ENCODE assay signal across 19 cellular contexts in genomic region chr12:130958557-130959140, GRCh38. TPM values are rescaled to one million over a fixed set of nuclear protein-coding genes. Genes with fewer than 3 reads are reported as not detected.
DNase-seq lines count a peak whose midpoint lies in the region; ATAC-seq and TF ChIP-seq lines count a peak whose summit lies in the region.
"Had no signal": no experiment of that assay in that cellular context is flagged by ENCODE, and none has a peak within 500 bp of the region (broad histone marks: within the 10 kb centered on the region; RNA-seq: fewer than 3 reads in every experiment).

No MANE protein-coding gene starts in this region.

- H3K27me3 ChIP-seq in left ventricle myocardium inferior (ENCODE audit: low read depth), result no peaks in the 10 kb centered on the region
- H3K27me3 ChIP-seq in heart left ventricle, result no peaks in the 10 kb centered on the region
- H3K27me3 ChIP-seq in aorta (ENCODE audit: control insufficient read depth in 1 of 2, insufficient read depth in 2 of 2, low read length in 1 of 2), result no peaks in the 10 kb centered on the region

- H3K36me3 ChIP-seq in left ventricle myocardium inferior (peaks cover 7% of the 10 kb centered on the region), heart left ventricle (peaks cover 0 to 20% (median 0%) of the 10 kb centered on the region in 9 donors), aorta (ENCODE audit: control insufficient read depth in 1 of 2, insufficient read depth in 2 of 2, low read length in 1 of 2) (no peaks in the 10 kb centered on the region)
- H3K36me3 ChIP-seq: HAP-1 had no signal

- H3K4me3 ChIP-seq in left ventricle myocardium inferior, result peak overlapping the region; percentile 73
- H3K4me3 ChIP-seq in heart left ventricle, result no peak overlapping the region
- H3K4me3 ChIP-seq in aorta (ENCODE audit: low read length in 2 of 2), result no peak overlapping the region
- H3K4me3 ChIP-seq: HAP-1 had no signal

- H3K4me1 ChIP-seq in left ventricle myocardium inferior (peaks cover 94% of the 10 kb centered on the region), heart left ventricle (peaks cover 0 to 60% (median 12%) of the 10 kb centered on the region in 12 donors), aorta (ENCODE audit: control insufficient read depth in 1 of 2, insufficient read depth in 2 of 2, low read length in 2 of 2) (no peaks in the 10 kb centered on the region)
- H3K4me1 ChIP-seq: HAP-1 had no signal

- intact Hi-C loops in left ventricle myocardium inferior (cut with micrococcal nuclease) (no loop called here), heart left ventricle (cut with DNase I) (loop anchor here in 2 of 10 donors (2.0 to 5.0 kb wide), 2 partner anchors 44 kb away; no protein-coding TSS in a partner anchor), sciatic nerve (cut with DNase I) (no loop called here), aorta (cut with DNase I) (no loop called here)

- TF ChIP-seq CTCF in left ventricle myocardium inferior (IDR thresholded peaks at IDR 0.05; ENCODE audit: borderline replicate concordance) (no peak), heart left ventricle (IDR thresholded peaks at IDR 0.05) (no peak)

- TF ChIP-seq POLR2A in heart left ventricle (IDR thresholded peaks at IDR 0.05), result no peak

- H3K27ac ChIP-seq in left ventricle myocardium inferior (replicated peaks), result peak overlapping the region; percentile 84
- peak overlapping the region in 3 of 12 donors; percentile 19 to 81 (median 80) for H3K27ac ChIP-seq in heart left ventricle
- no peak overlapping the region for H3K27ac ChIP-seq in aorta (ENCODE audit: low read depth in 1 of 2, low read length in 2 of 2)
- H3K27ac ChIP-seq: C4-2B had no signal

- WGBS in heart left ventricle, 4 donors, result 88 to 95% (median 90%) methylated on average over 24 to 26 of the region's 26 CpGs
- WGBS in aorta, 2 donors, result 95% methylated on average over 26 of the region's 26 CpGs

- ATAC-seq in heart left ventricle, result no peak
- ATAC-seq in sciatic nerve, result no peak
- ATAC-seq in HG02642 (IDR thresholded peaks at IDR 0.05; ENCODE audit: poor library complexity, unreplicated experiment), result no peak
- no peak for ATAC-seq in aorta (ENCODE audit: low FRiP score)

- DNase-seq in left ventricle myocardium inferior, result no peak
- no peak for DNase-seq in heart left ventricle
- DNase-seq in ecto neural progenitor cell (ENCODE audit: low spot score), result peak; percentile 48
- DNase-seq in mucosa of gallbladder (ENCODE audit: low spot score), result peak; percentile 8
- peak; percentile 56 for DNase-seq in sciatic nerve (ENCODE audit: low spot score)
- DNase-seq in aorta, result no peak
- DNase-seq in CD1c-positive myeloid dendritic cell (ENCODE audit: extremely low spot score), result no peak
- DNase-seq: IMR-90, MV-4-11, NCI-H1105 treated with DMSO at 0.1 percent for 48 hours, NCI-H2029 treated with DMSO at 0.1 percent for 48 hours, NCI-H2171, NCI-H446, NCI-H526, OCI-M1, SHP77 had no signal

- H3K9me3 ChIP-seq in left ventricle myocardium inferior (replicated peaks), result no peaks in the 10 kb centered on the region
- H3K9me3 ChIP-seq in heart left ventricle, result no peaks in the 10 kb centered on the region
- H3K9me3 ChIP-seq in aorta (ENCODE audit: control insufficient read depth, low read length), result no peaks in the 10 kb centered on the region
- H3K9me3 ChIP-seq: HAP-1 had no signal

RNA-seq across cellular contexts. Expression of gene ADGRD1, which starts 4.9 kb away (rescaled TPM):
- total RNA-seq in left ventricle myocardium inferior (99.5 TPM), heart left ventricle (100 to 1,000 TPM in 2 of 9 donors, 10 to 100 TPM in 7; 36.3 to 109 (median 75.1) TPM), mucosa of gallbladder (96.1 TPM), sciatic nerve (224 TPM), aorta (10 to 100 TPM; 59.2 to 97.6 TPM)
- polyA plus RNA-seq in heart left ventricle (10 to 100 TPM; 22.7 to 25.7 TPM), aorta (1 to 10 TPM; 2.1 to 2.9 TPM)
- total RNA-seq: IMR-90 had no signal
- polyA plus RNA-seq: IMR-90 had no signal

Comparison
In these comparisons a context has a peak if more than half of its experiments do, and no peak if none do; other contexts are left out.
1. DNase-seq: peak in ecto neural progenitor cell (single experiment), mucosa of gallbladder (single experiment) and sciatic nerve (single experiment); none in left ventricle myocardium inferior (single experiment), heart left ventricle (0 of 5), aorta (0 of 2) and CD1c-positive myeloid dendritic cell (single experiment).